In the genomic region with DNA sequence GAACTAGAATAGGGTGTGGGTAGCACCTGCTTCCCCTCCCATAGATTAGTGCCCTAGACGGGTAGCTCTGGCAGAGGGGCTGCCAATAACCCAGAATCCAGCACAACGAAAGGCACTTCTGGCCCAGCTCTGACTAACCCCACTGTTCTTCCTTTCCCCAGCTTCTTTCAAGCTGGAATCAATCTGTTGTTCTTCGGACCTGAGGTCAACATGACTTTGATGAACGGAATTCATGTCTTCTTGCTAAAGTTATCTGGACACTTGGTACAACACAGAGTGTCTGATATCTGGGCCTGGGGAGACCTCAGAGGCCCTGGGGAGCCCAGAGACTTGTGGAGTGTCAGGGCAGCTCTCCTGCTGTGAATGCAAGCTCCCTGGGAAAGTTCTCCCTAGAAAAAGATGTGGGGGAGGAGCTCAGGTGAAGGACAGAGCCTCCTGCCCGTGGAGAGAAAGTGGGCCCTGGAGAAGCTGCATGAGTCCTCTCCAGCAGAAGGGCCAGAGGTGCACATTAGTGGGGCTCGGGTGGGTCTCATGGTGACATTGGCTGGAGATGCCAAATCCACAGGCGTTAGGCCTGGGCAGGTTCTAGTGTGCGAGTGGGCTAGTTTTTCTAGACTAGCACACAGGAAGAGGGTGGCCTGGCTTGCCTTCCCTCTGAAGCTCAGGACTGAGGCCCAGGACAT, we compare ENCODE assay signal across 20 cellular contexts. TPM values are rescaled to one million over a fixed set of nuclear protein-coding genes. Genes with fewer than 3 reads are reported as not detected.
"Had no signal": no experiment of that assay in that cellular context is flagged by ENCODE, and none has a peak within 500 bp of the region (broad histone marks: within the 10 kb centered on the region; RNA-seq: fewer than 3 reads in every experiment).

No MANE protein-coding gene starts in this region.

- H3K27me3 ChIP-seq: body of pancreas, gastroesophageal sphincter had no signal

- H3K27ac ChIP-seq: body of pancreas, gastroesophageal sphincter had no signal

- DNase-seq: activated CD4-positive, alpha-beta memory T cell treated with anti-CD3 and anti-CD28 coated beads, Interleukin-2, amount 10 ng/mL, durations not matched to agents 7 days and 5 days; activated CD4-positive, alpha-beta T cell treated with anti-CD3 and anti-CD28 coated beads, Interleukin-2, amount 10 ng/mL, durations not matched to agents 24 days and 14 days; activated effector memory CD4-positive, alpha-beta T cell treated with anti-CD3 and anti-CD28 coated beads, Interleukin-2, amount 50 U/mL, for 16 hours; activated naive CD4-positive, alpha-beta T cell treated with anti-CD3 and anti-CD28 coated beads, Interleukin-2, amount 10 ng/mL, durations not matched to agents 7 days and 5 days; dermis blood vessel endothelial cell; effector CD8-positive, alpha-beta T cell; erythroblast; head of caudate nucleus; hypothalamus; left cardiac atrium; midbrain; nucleus accumbens; retina; stimulated activated CD4-positive, alpha-beta T cell treated with anti-CD3 and anti-CD28 coated beads, Interleukin-12 subunit alpha, Interleukin-12 subunit beta, amount 100 ng/mL, for 4 hours; stimulated activated CD4-positive, alpha-beta T cell treated with anti-CD3 and anti-CD28 coated beads, Interleukin-4, amount 100 ng/mL, for 4 hours; stimulated activated naive CD8-positive, alpha-beta T cell treated with anti-CD3 and anti-CD28 coated beads, Interleukin-15, Interleukin-2, amounts not matched to agents 100 U/mL and 50 U/mL, for 24 hours had no signal

- H3K4me3 ChIP-seq: body of pancreas, gastroesophageal sphincter had no signal

- H3K9me3 ChIP-seq: body of pancreas, gastroesophageal sphincter had no signal

- ATAC-seq: body of pancreas; gastroesophageal sphincter; left cardiac atrium; natural killer cell treated with Interleukin-12 subunit alpha and Interleukin-12 subunit beta and Interleukin-15 and Interleukin-18, amount 100 ng/mL, for 72 hours; stimulated activated naive CD8-positive, alpha-beta T cell treated with anti-CD3 and anti-CD28 coated beads, Interleukin-15, Interleukin-2, amounts not matched to agents 100 U/mL and 50 U/mL, for 24 hours had no signal

RNA-seq across cellular contexts. Expression of gene KCNJ11, which starts 6.3 kb away (rescaled TPM):
- total RNA-seq: chondrocyte had no signal
